21 cellular contexts compared by ENCODE assay signal in genomic region chr21:42851812-42852665, GRCh38. TPM values are rescaled to one million over a fixed set of nuclear protein-coding genes. Genes with fewer than 3 reads are reported as not detected.
A peak's percentile ranks its signal among the peaks of the same experiment; 100 is the strongest.
DNase-seq lines count a peak whose midpoint lies in the region; ATAC-seq, FAIRE-seq and TF ChIP-seq lines count a peak whose summit lies in the region.
"Had no signal": no experiment of that assay in that cellular context is flagged by ENCODE, and none has a peak within 500 bp of the region (broad histone marks: within the 10 kb centered on the region; RNA-seq: fewer than 3 reads in every experiment).

No MANE protein-coding gene starts in this region.

- H3K9me3 ChIP-seq in HepG2 (ENCODE audit: low read length) (no peaks in the 10 kb centered on the region), right lobe of liver (no peaks in the 10 kb centered on the region), RWPE2 (ENCODE audit: severe bottlenecking) (no peaks in the 10 kb centered on the region)
- H3K9me3 ChIP-seq: A549, Peyer's patch, SJCRH30 had no signal

- peaks cover 1% of the 10 kb centered on the region for H3K79me2 ChIP-seq in HepG2 (ENCODE audit: insufficient read depth, low read length)

- H3K4me3 Mint-ChIP-seq in glutamatergic neuron (ENCODE audit: unreplicated experiment) = peak overlapping the region; percentile 52
- H3K4me3 Mint-ChIP-seq: B cell; CD4-positive, CD25-positive, alpha-beta regulatory T cell; T-cell had no signal

- H3K27me3 ChIP-seq in HepG2 (ENCODE audit: control insufficient read depth in 1 of 2, insufficient read depth in 2 of 2, low read length in 2 of 2) (no peaks in the 10 kb centered on the region; a peak in 1 of 5 replicates), right lobe of liver (no peaks in the 10 kb centered on the region), RWPE2 (ENCODE audit: insufficient read depth, poor library complexity, severe bottlenecking) (no peaks in the 10 kb centered on the region)
- H3K27me3 ChIP-seq: Peyer's patch, SJCRH30 had no signal

- 97% methylated on average over 12 of the region's 19 CpGs for WGBS in HepG2 (ENCODE audit: low lambda C conversion rate)
- 93% methylated on average over 7 of the region's 19 CpGs for WGBS in right lobe of liver (ENCODE audit: insufficient coverage, low coverage, low lambda C conversion rate, missing lambda C conversion rate)

- TF ChIP-seq POLR2A in HepG2 (IDR thresholded peaks at IDR 0.05; ENCODE audit: insufficient read depth in 1 of 2, low read depth in 2 of 2, low read length in 2 of 2) = no peak
- no peak for TF ChIP-seq POLR2A in right lobe of liver (IDR thresholded peaks at IDR 0.05)

- H3K9me3 Mint-ChIP-seq in glutamatergic neuron (ENCODE audit: unreplicated experiment) = peaks cover 4% of the 10 kb centered on the region
- H3K9me3 Mint-ChIP-seq: T-cell had no signal

- peaks cover 6% of the 10 kb centered on the region for H3K4me1 Mint-ChIP-seq in glutamatergic neuron (ENCODE audit: low read depth, unreplicated experiment)
- H3K4me1 Mint-ChIP-seq: B cell; CD4-positive, CD25-positive, alpha-beta regulatory T cell had no signal

- no peak for ATAC-seq in HepG2
- no peak for ATAC-seq in right lobe of liver
- ATAC-seq in RWPE2 (ENCODE audit: low read depth) = no peak
- no peak for ATAC-seq in HG03095 (IDR thresholded peaks at IDR 0.05; ENCODE audit: unreplicated experiment)
- no peak for ATAC-seq in GM21447 (IDR thresholded peaks at IDR 0.05; ENCODE audit: unreplicated experiment)
- ATAC-seq in HG03342 (IDR thresholded peaks at IDR 0.05; ENCODE audit: unreplicated experiment) = no peak

- POLR2A ChIA-PET in HepG2 (lab: Yijun Ruan, JAX) = no interaction called here

- BruUV-seq in HepG2 (replicated peaks; lab: Mats Ljungman, UMichigan) = no TSS peak

- CTCF ChIA-PET in HepG2 (lab: Yijun Ruan, JAX; ENCODE audit: low intra/inter-chr PET ratio, low total read pairs) = no interaction called here

- TF ChIP-seq EP300 in HepG2 (IDR thresholded peaks at IDR 0.05; ENCODE audit: low read depth in 2 of 2, low read length in 2 of 2) = no peak
- TF ChIP-seq EP300 in HepG2 (CRISPR knock-in tag; IDR thresholded peaks at IDR 0.05; ENCODE audit: borderline replicate concordance) = no peak

- no peak for FAIRE-seq in HepG2 (lab: Jason Lieb, UNC)
- FAIRE-seq: A549 had no signal

- intact Hi-C loops in HepG2 (cut with micrococcal nuclease; ENCODE audit: unreplicated experiment) = no loop called here
- intact Hi-C loops in right lobe of liver (cut with DNase I) = loop anchor here in 1 of 2 donors (10.0 kb wide), 1 partner anchor 63 kb away; no protein-coding TSS in a partner anchor

- TF ChIP-seq RAD21 in HepG2 (CRISPR knock-in tag; IDR thresholded peaks at IDR 0.05) = no peak

- no peak overlapping the region for H3K4me2 ChIP-seq in HepG2 (ENCODE audit: low read depth, low read length)
- H3K4me2 ChIP-seq: A549, KMS-11 had no signal

- no peak overlapping the region for H3K4me3 ChIP-seq in HepG2 (replicated peaks in 1 of 3; ENCODE audit: insufficient read depth in 1 of 3, low read depth in 2 of 3, low read length in 3 of 3)
- H3K4me3 ChIP-seq in right lobe of liver = no peak overlapping the region
- H3K4me3 ChIP-seq in RWPE2 (ENCODE audit: severe bottlenecking) = no peak overlapping the region
- H3K4me3 ChIP-seq: A549, Peyer's patch, SJCRH30 had no signal

- H3K27ac Mint-ChIP-seq in glutamatergic neuron (ENCODE audit: unreplicated experiment) = peak overlapping the region; percentile 78
- H3K27ac Mint-ChIP-seq: B cell; CD4-positive, CD25-positive, alpha-beta regulatory T cell; T-cell had no signal

- H3K27me3 Mint-ChIP-seq in glutamatergic neuron (ENCODE audit: unreplicated experiment) = peaks cover 9% of the 10 kb centered on the region
- H3K27me3 Mint-ChIP-seq: B cell; CD4-positive, CD25-positive, alpha-beta regulatory T cell; T-cell had no signal

- no peaks in the 10 kb centered on the region for H3K36me3 Mint-ChIP-seq in glutamatergic neuron (ENCODE audit: unreplicated experiment)

- no peak overlapping the region for H3K9ac ChIP-seq in HepG2 (ENCODE audit: insufficient read depth, low read depth, low read length)
- H3K9ac ChIP-seq: KMS-11 had no signal

- H2AFZ ChIP-seq in HepG2 (ENCODE audit: low read length) = no peak overlapping the region

- TF ChIP-seq CTCF in HepG2 (CRISPR knock-in tag; IDR thresholded peaks at IDR 0.05) = no peak
- no peak for TF ChIP-seq CTCF in right lobe of liver (IDR thresholded peaks at IDR 0.05)
- no peak for TF ChIP-seq CTCF in RWPE2 (IDR thresholded peaks at IDR 0.05; ENCODE audit: poor library complexity, severe bottlenecking)
- TF ChIP-seq CTCF in glutamatergic neuron (IDR thresholded peaks at IDR 0.05; ENCODE audit: partially characterized antibody, unreplicated experiment) = no peak

- no peaks in the 10 kb centered on the region for H3K4me1 ChIP-seq in HepG2 (ENCODE audit: insufficient read depth, low read length)
- H3K4me1 ChIP-seq in right lobe of liver = no peaks in the 10 kb centered on the region
- H3K4me1 ChIP-seq in RWPE2 (ENCODE audit: insufficient read depth, poor library complexity, severe bottlenecking) = no peaks in the 10 kb centered on the region
- H3K4me1 ChIP-seq: A549, Peyer's patch, SJCRH30 had no signal

- H4K20me1 ChIP-seq in HepG2 (ENCODE audit: insufficient read depth, low read length) = no peaks in the 10 kb centered on the region

- peaks cover 39 to 89% of the 10 kb centered on the region in 2 experiments for H3K36me3 ChIP-seq in HepG2 (replicated peaks in 1 of 2; ENCODE audit: control insufficient read depth in 1 of 2, insufficient read depth in 2 of 2, low read length in 2 of 2)
- H3K36me3 ChIP-seq in right lobe of liver = peaks cover 0 to 68% (median 24%) of the 10 kb centered on the region in 4 donors
- H3K36me3 ChIP-seq in RWPE2 (ENCODE audit: low read depth) = peaks cover 80% of the 10 kb centered on the region

- DNase-seq in HepG2 (ENCODE audit: low spot score) = no peak
- no peak for DNase-seq in right lobe of liver
- DNase-seq in RWPE2 (ENCODE audit: low spot score) = peak; percentile 51
- no peak for DNase-seq in glutamatergic neuron
- DNase-seq: CD4-positive, CD25-positive, alpha-beta regulatory T cell; DMS79 treated with DMSO at 0.1 percent for 48 hours; GOT3; NCI-H1092 treated with DMSO at 0.1 percent for 48 hours; NCI-H1694; NCI-H2081 treated with DMSO at 0.1 percent for 48 hours; NCI-H2171 treated with DMSO at 0.1 percent for 48 hours; NCI-H524 treated with DMSO at 0.1 percent for 48 hours; Peyer's patch; SJCRH30; T-cell had no signal

- in situ Hi-C loops in HepG2 (cut with HindIII; ENCODE audit: extremely low pct_ligation_motif_present, low pct_unique_long_range_greater_than_20kb) = no loop called here

- H3K27ac ChIP-seq in HepG2 (ENCODE audit: extremely low read length, insufficient read depth, low read length) (no peak overlapping the region), right lobe of liver (no peak overlapping the region), RWPE2 (ENCODE audit: poor library complexity, severe bottlenecking) (no peak overlapping the region)
- H3K27ac ChIP-seq: A549, KMS-11, Peyer's patch, SJCRH30 had no signal

RNA-seq across cellular contexts. Expression of gene WDR4, which starts 27.3 kb away (rescaled TPM):
- total RNA-seq in HepG2 (2016; rRNA removed; fragmentation: Illumina TruSeq; extraction: Trizol) (14.4 and 14.8 TPM in 2 replicates), right lobe of liver (10 to 100 TPM in 1 of 6 experiments, 1 to 10 TPM in 5; 6.3 to 10.5 (median 8.0) TPM), glutamatergic neuron (ENCODE audit: unreplicated experiment) (15.7 TPM)
- total RNA-seq in HepG2 (2016; cell fraction: cytosol; rRNA removed; fragmentation: Illumina TruSeq; extraction: Trizol; ENCODE audit: low read depth) = 5.6 and 6.6 TPM in 2 replicates
- total RNA-seq in HepG2 (2016; cell fraction: insoluble cytoplasmic fraction; rRNA removed; fragmentation: Illumina TruSeq; extraction: Trizol) = 13.1 and 14.9 TPM in 2 replicates
- 6.4 and 7.7 TPM in 2 replicates for total RNA-seq in HepG2 (2016; cell fraction: membrane; rRNA removed; fragmentation: Illumina TruSeq; extraction: Trizol)
- 19.0 and 23.6 TPM in 2 replicates for total RNA-seq in HepG2 (2016; cell fraction: nucleus; rRNA removed; fragmentation: Illumina TruSeq; extraction: Trizol)
- polyA plus RNA-seq in HepG2 (2011; rRNA removed) = 10.9 and 11.3 TPM in 2 replicates
- 9.4 and 15.2 TPM in 2 replicates for polyA plus RNA-seq in HepG2 (2011; cell fraction: cytosol; rRNA removed)
- polyA plus RNA-seq in HepG2 (2011; cell fraction: nucleus; rRNA removed) = 45.2 and 52.9 TPM in 2 replicates
- 10.2 and 10.8 TPM in 2 replicates for polyA plus RNA-seq in HepG2 (2012)
- 3.4 and 3.8 TPM in 2 replicates for polyA plus RNA-seq in HepG2 (2016; cell fraction: cytosol; fragmentation: Illumina TruSeq; extraction: Trizol; ENCODE audit: low read depth)
- 17.9 and 21.8 TPM in 2 replicates for polyA plus RNA-seq in HepG2 (2016; cell fraction: insoluble cytoplasmic fraction; fragmentation: Illumina TruSeq; extraction: Trizol; ENCODE audit: low read depth)
- 5.6 and 6.6 TPM in 2 replicates for polyA plus RNA-seq in HepG2 (2016; cell fraction: membrane; fragmentation: Illumina TruSeq; extraction: Trizol; ENCODE audit: low read depth)
- 29.4 and 30.7 TPM in 2 replicates for polyA plus RNA-seq in HepG2 (2016; cell fraction: nucleus; fragmentation: Illumina TruSeq; extraction: Trizol; ENCODE audit: insufficient read depth, low read depth)
- polyA minus RNA-seq in HepG2 (2011; rRNA and poly(A)+ RNA removed; ENCODE audit: low replicate concordance) = 35.6 and 97.8 TPM in 2 replicates
- 5.3 and 5.5 TPM in 2 replicates for polyA minus RNA-seq in HepG2 (2011; cell fraction: cytosol; rRNA and poly(A)+ RNA removed)
- 31.8 and 38.4 TPM in 2 replicates for polyA minus RNA-seq in HepG2 (2011; cell fraction: nucleus; rRNA and poly(A)+ RNA removed)

RNA-seq across cellular contexts. Expression of gene NDUFV3, which starts 41.1 kb away (rescaled TPM):
- total RNA-seq in HepG2 (2016; rRNA removed; fragmentation: Illumina TruSeq; extraction: Trizol) (29.6 and 35.7 TPM in 2 replicates), right lobe of liver (10 to 100 TPM; 18.9 to 39.1 (median 23.6) TPM), glutamatergic neuron (ENCODE audit: unreplicated experiment) (33.9 TPM)
- 10.7 and 12.6 TPM in 2 replicates for total RNA-seq in HepG2 (2016; cell fraction: cytosol; rRNA removed; fragmentation: Illumina TruSeq; extraction: Trizol; ENCODE audit: low read depth)
- total RNA-seq in HepG2 (2016; cell fraction: insoluble cytoplasmic fraction; rRNA removed; fragmentation: Illumina TruSeq; extraction: Trizol) = 29.5 and 34.4 TPM in 2 replicates
- 17.4 and 17.6 TPM in 2 replicates for total RNA-seq in HepG2 (2016; cell fraction: membrane; rRNA removed; fragmentation: Illumina TruSeq; extraction: Trizol)
- total RNA-seq in HepG2 (2016; cell fraction: nucleus; rRNA removed; fragmentation: Illumina TruSeq; extraction: Trizol) = 14.6 and 17.9 TPM in 2 replicates
- 14.2 and 15.4 TPM in 2 replicates for polyA plus RNA-seq in HepG2 (2011; rRNA removed)
- polyA plus RNA-seq in HepG2 (2011; cell fraction: cytosol; rRNA removed) = 15.0 and 17.3 TPM in 2 replicates
- polyA plus RNA-seq in HepG2 (2011; cell fraction: nucleus; rRNA removed) = 11.9 and 13.2 TPM in 2 replicates
- polyA plus RNA-seq in HepG2 (2012) = 17.6 and 21.1 TPM in 2 replicates
- 11.7 and 13.4 TPM in 2 replicates for polyA plus RNA-seq in HepG2 (2016; cell fraction: cytosol; fragmentation: Illumina TruSeq; extraction: Trizol; ENCODE audit: low read depth)
- polyA plus RNA-seq in HepG2 (2016; cell fraction: insoluble cytoplasmic fraction; fragmentation: Illumina TruSeq; extraction: Trizol; ENCODE audit: low read depth) = 27.9 and 29.5 TPM in 2 replicates
- 13.6 and 15.3 TPM in 2 replicates for polyA plus RNA-seq in HepG2 (2016; cell fraction: membrane; fragmentation: Illumina TruSeq; extraction: Trizol; ENCODE audit: low read depth)
- 20.7 and 24.6 TPM in 2 replicates for polyA plus RNA-seq in HepG2 (2016; cell fraction: nucleus; fragmentation: Illumina TruSeq; extraction: Trizol; ENCODE audit: insufficient read depth, low read depth)
- 10.6 and 20.7 TPM in 2 replicates for polyA minus RNA-seq in HepG2 (2011; rRNA and poly(A)+ RNA removed; ENCODE audit: low replicate concordance)
- 14.2 and 15.6 TPM in 2 replicates for polyA minus RNA-seq in HepG2 (2011; cell fraction: cytosol; rRNA and poly(A)+ RNA removed)
- 8.2 and 14.2 TPM in 2 replicates for polyA minus RNA-seq in HepG2 (2011; cell fraction: nucleus; rRNA and poly(A)+ RNA removed)
